Comparison of ENCODE assay signal across 19 cellular contexts in the genomic region with DNA sequence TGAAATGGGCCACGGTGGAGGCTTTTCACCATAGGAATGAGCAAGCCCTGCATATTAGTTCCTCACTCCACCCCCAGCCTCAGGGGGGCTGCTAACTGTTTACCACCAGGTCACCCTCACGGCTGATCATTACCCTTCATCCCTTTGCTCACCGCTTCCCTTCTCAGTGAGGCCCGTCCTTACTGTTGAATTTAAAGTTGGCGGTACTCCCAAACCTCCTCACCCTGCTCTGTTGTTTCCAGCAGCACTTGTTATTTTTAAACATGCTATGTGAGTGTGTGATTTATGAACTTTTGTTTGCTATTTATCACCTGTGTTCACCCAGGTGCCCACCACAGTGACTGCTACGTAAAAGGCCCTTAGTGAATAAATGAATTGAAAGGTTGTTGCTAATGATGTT.
"Had no signal": no experiment of that assay in that cellular context is flagged by ENCODE, and none has a peak within 500 bp of the region (broad histone marks: within the 10 kb centered on the region; RNA-seq: fewer than 3 reads in every experiment).

No MANE protein-coding gene starts in this region.

- H3K9ac ChIP-seq: neural progenitor cell had no signal

- H3K27me3 ChIP-seq: dorsolateral prefrontal cortex, neural progenitor cell, stomach had no signal

- H3K4me3 ChIP-seq: dorsolateral prefrontal cortex, mucosa of descending colon, neural progenitor cell, stomach had no signal

- H3K9me3 Mint-ChIP-seq: activated naive CD8-positive, alpha-beta T cell treated with anti-CD3 and anti-CD28 coated beads, Interleukin-2, amount 10 ng/mL, durations not matched to agents 7 days and 5 days; naive B cell; neural progenitor cell; T-cell had no signal

- H3K4me2 ChIP-seq: neural progenitor cell had no signal

- H3K27me3 Mint-ChIP-seq: activated naive CD8-positive, alpha-beta T cell treated with anti-CD3 and anti-CD28 coated beads, Interleukin-2, amount 10 ng/mL, durations not matched to agents 7 days and 5 days; naive B cell; progenitor cell of endocrine pancreas; T-cell; type B pancreatic cell had no signal

- H3K27ac ChIP-seq: dorsolateral prefrontal cortex, neural progenitor cell, stomach had no signal

- DNase-seq: activated CD4-positive, alpha-beta T cell treated with anti-CD3 and anti-CD28 coated beads, Interleukin-2, amount 50 U/mL, for 48 hours; activated CD4-positive, CD25-positive, alpha-beta regulatory T cell treated with anti-CD3 and anti-CD28 coated beads, Interleukin-2, amount 50 U/mL, for 72 hours; activated naive CD8-positive, alpha-beta T cell treated with anti-CD3 and anti-CD28 coated beads, Interleukin-2, amount 10 ng/mL, durations not matched to agents 7 days and 5 days; activated T-cell treated with anti-CD3 and anti-CD28 coated beads for 4 hours; amygdala; caudate nucleus; dorsolateral prefrontal cortex; hippocampal formation; islet precursor cell; mucosa of descending colon; naive B cell; stimulated activated CD4-positive, alpha-beta T cell treated with anti-CD3 and anti-CD28 coated beads, Interleukin-15, amount 100 ng/mL, for 24 hours; stimulated activated CD4-positive, alpha-beta T cell treated with anti-CD3 and anti-CD28 coated beads, Interleukin-2, amount 100 ng/mL, for 48 hours; stomach; T-cell had no signal

- H3K36me3 Mint-ChIP-seq: neural progenitor cell, type B pancreatic cell had no signal

- H3K36me3 ChIP-seq: neural progenitor cell had no signal

- H3K27ac Mint-ChIP-seq: activated naive CD8-positive, alpha-beta T cell treated with anti-CD3 and anti-CD28 coated beads, Interleukin-2, amount 10 ng/mL, durations not matched to agents 7 days and 5 days; neural progenitor cell; progenitor cell of endocrine pancreas; type B pancreatic cell had no signal

- H3K4me3 Mint-ChIP-seq: activated naive CD8-positive, alpha-beta T cell treated with anti-CD3 and anti-CD28 coated beads, Interleukin-2, amount 10 ng/mL, durations not matched to agents 7 days and 5 days; activated T-helper 1 cell treated with anti-CD3 and anti-CD28 coated beads, Interleukin-12 subunit alpha, Interleukin-12 subunit beta, Interleukin-2, Interleukin-4 antibody, amounts not matched to agents 30 ng/mL and 10 ng/mL and 1 ng/mL, durations not matched to agents 14 hours and 24 hours and 36 hours; naive B cell; neural progenitor cell; T-cell; type B pancreatic cell had no signal
